Comparison of ENCODE assay signal across 28 cellular contexts in the genomic region with DNA sequence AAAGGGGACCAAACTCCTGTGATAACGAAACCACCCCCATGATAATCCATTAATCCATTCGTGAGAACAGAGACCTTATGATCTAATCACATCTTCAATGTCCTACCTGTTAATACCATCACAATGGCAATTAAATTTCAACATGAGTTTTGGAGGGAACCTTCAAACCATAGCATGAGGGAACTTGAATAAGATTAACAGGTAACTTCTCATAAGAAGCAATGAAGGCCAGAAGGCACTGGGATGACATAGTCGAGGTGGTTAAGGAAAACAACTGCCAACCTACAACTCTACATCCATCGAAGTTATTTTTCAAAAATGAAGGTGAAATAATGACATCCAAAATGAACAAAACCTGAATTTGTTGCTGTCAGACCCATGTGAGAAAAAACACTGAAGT.
"Had no signal": no experiment of that assay in that cellular context is flagged by ENCODE, and none has a peak within 500 bp of the region (broad histone marks: within the 10 kb centered on the region; RNA-seq: fewer than 3 reads in every experiment).

No MANE protein-coding gene starts in this region.

- DNase-seq: hypothalamus; immature natural killer cell; kidney; left colon; left lung; lower lobe of right lung; mammary epithelial cell; mesenchymal stem cell; naive thymus-derived CD8-positive, alpha-beta T cell; nucleus accumbens; pancreas; posterior cingulate gyrus; retina; right cardiac atrium; sigmoid colon; small intestine; spleen; stimulated activated CD4-positive, alpha-beta T cell treated with anti-CD3 and anti-CD28 coated beads, Interleukin-4, amount 100 ng/mL, for 24 hours; stimulated activated naive CD4-positive, alpha-beta T cell; tibial artery; trophoblast cell; upper lobe of right lung had no signal

- H3K36me3 ChIP-seq: left lung, lower lobe of right lung, pancreas, prostate gland, sigmoid colon, spleen, suprapubic skin, thoracic aorta, tibial artery, upper lobe of right lung had no signal

- H3K27ac ChIP-seq: left lung, lower lobe of right lung, pancreas, prostate gland, sigmoid colon, spleen, suprapubic skin, thoracic aorta, tibial artery, upper lobe of right lung had no signal

- ATAC-seq: left colon; left lung; lower lobe of right lung; naive thymus-derived CD8-positive, alpha-beta T cell; pancreas; right cardiac atrium; stimulated activated effector memory CD8-positive, alpha-beta T cell treated with anti-CD3 and anti-CD28 coated beads, Interleukin-12 subunit alpha, Interleukin-12 subunit beta, amount 100 ng/mL, for 72 hours; upper lobe of right lung had no signal

- H3K4me1 ChIP-seq: left lung, lower lobe of right lung, pancreas, prostate gland, sigmoid colon, spleen, suprapubic skin, tibial artery, upper lobe of right lung had no signal

- FAIRE-seq: islet of Langerhans, kidney, pancreas, small intestine, urothelium cell line had no signal

- H3K9me3 ChIP-seq: pancreas, prostate gland, suprapubic skin had no signal

- H3K4me3 ChIP-seq: left lung, lower lobe of right lung, pancreas, prostate gland, sigmoid colon, spleen, suprapubic skin, thoracic aorta, tibial artery, upper lobe of right lung had no signal

- H3K27me3 ChIP-seq: left lung, pancreas, sigmoid colon, spleen, suprapubic skin, tibial artery, upper lobe of right lung had no signal
